Comparison of ENCODE assay signal across 19 cellular contexts in the genomic region with DNA sequence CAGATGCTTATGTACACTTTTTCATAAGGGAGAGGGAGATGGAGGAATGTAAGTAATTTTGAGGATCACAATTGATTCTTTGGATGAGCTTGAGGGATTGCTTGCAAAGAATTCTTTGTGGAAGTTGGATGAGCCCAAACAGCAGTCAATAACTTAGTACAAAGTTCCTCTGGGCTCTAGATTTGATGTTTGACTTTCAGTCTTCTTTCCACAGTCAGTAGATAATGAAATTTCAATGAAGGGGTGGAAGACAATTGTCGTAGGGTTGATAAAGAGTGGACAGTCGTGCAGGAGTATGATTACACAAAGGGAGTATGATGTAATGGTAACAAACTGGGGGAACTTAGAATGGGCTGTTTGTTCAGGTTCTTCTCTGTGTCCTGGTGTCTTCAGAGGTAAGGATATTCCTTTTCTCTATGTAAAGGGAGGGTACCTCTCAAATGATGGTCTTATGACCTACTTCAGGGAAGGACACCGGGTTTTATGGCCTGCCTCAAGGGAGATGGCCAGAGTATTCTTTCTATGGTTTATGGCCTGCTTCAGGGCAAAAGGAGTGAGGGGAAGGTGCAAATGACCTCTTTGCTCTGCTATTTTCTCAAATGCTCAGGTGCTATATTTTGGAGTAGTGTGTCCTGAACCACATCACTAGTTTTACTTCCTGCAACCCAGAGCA. TPM values are rescaled to one million over a fixed set of nuclear protein-coding genes. Genes with fewer than 3 reads are reported as not detected.
A peak's percentile ranks its signal among the peaks of the same experiment; 100 is the strongest.
DNase-seq lines count a peak whose midpoint lies in the region; ATAC-seq and TF ChIP-seq lines count a peak whose summit lies in the region.
"Had no signal": no experiment of that assay in that cellular context is flagged by ENCODE, and none has a peak within 500 bp of the region (broad histone marks: within the 10 kb centered on the region; RNA-seq: fewer than 3 reads in every experiment).

No MANE protein-coding gene starts in this region.

- peaks cover 3% of the 10 kb centered on the region for H3K27me3 Mint-ChIP-seq in T-helper 2 cell treated with Interferon-gamma antibody and Interleukin-4, amounts not matched to agents 5 μg/mL and 100 μg/mL, for 36 hours (ENCODE audit: low read depth)
- no peaks in the 10 kb centered on the region for H3K27me3 Mint-ChIP-seq in neural crest cell (ENCODE audit: low read depth)
- H3K27me3 Mint-ChIP-seq: dendritic cell treated with granulocyte-macrophage colony-stimulating factor and Interleukin-4, amounts not matched to agents 40 ng/mL and 50 ng/mL, for 4 days had no signal

- DNase-seq in T-helper 2 cell treated with Interferon-gamma antibody and Interleukin-4, amounts not matched to agents 5 μg/mL and 100 μg/mL, for 36 hours (ENCODE audit: low spot score) = no peak
- DNase-seq in T-helper 2 cell (no peak), OCI-M1 (lab: John Stamatoyannopoulos, UW) (peak; percentile 77), erythroblast (lab: John Stamatoyannopoulos, UW) (peak; percentile 64 to 83), neural crest cell (ENCODE audit: low read depth, low spot score) (no peak)
- DNase-seq: activated CD4-positive, CD25-positive, alpha-beta regulatory T cell treated with anti-CD3 and anti-CD28 coated beads, Interleukin-2, amount 50 U/mL, for 72 hours; IMR-90; MV-4-11; NCI-H1694; NCI-H2227 treated with DMSO at 0.1 percent for 48 hours; NCI-H774; ovary; right lobe of liver; SIG-M5; stimulated activated CD4-positive, alpha-beta T cell treated with anti-CD3 and anti-CD28 coated beads, Interleukin-15, amount 100 ng/mL, for 24 hours had no signal

- H3K4me1 Mint-ChIP-seq in T-helper 2 cell treated with Interferon-gamma antibody and Interleukin-4, amounts not matched to agents 5 μg/mL and 100 μg/mL, for 36 hours (ENCODE audit: low read depth) = peaks cover 23% of the 10 kb centered on the region
- peaks cover 13% of the 10 kb centered on the region for H3K4me1 Mint-ChIP-seq in neural crest cell

- no peak for TF ChIP-seq POLR2A in erythroblast (IDR thresholded peaks at IDR 0.05; ENCODE audit: low read length)

- TF ChIP-seq CTCF in neural crest cell (conservative IDR thresholded peaks at IDR 0.05) = no peak

- H3K9me3 Mint-ChIP-seq in T-helper 2 cell treated with Interferon-gamma antibody and Interleukin-4, amounts not matched to agents 5 μg/mL and 100 μg/mL, for 36 hours = no peaks in the 10 kb centered on the region
- H3K9me3 Mint-ChIP-seq in neural crest cell = no peaks in the 10 kb centered on the region
- H3K9me3 Mint-ChIP-seq: dendritic cell treated with granulocyte-macrophage colony-stimulating factor and Interleukin-4, amounts not matched to agents 40 ng/mL and 50 ng/mL, for 4 days had no signal

- peak overlapping the region; percentile 69 for H3K27ac Mint-ChIP-seq in T-helper 2 cell treated with Interferon-gamma antibody and Interleukin-4, amounts not matched to agents 5 μg/mL and 100 μg/mL, for 36 hours
- no peak overlapping the region for H3K27ac Mint-ChIP-seq in neural crest cell (ENCODE audit: unreplicated experiment)
- H3K27ac Mint-ChIP-seq: dendritic cell treated with granulocyte-macrophage colony-stimulating factor and Interleukin-4, amounts not matched to agents 40 ng/mL and 50 ng/mL, for 4 days had no signal

- peak overlapping the region; percentile 51 for H3K4me3 Mint-ChIP-seq in T-helper 2 cell treated with Interferon-gamma antibody and Interleukin-4, amounts not matched to agents 5 μg/mL and 100 μg/mL, for 36 hours
- H3K4me3 Mint-ChIP-seq in neural crest cell = peak overlapping the region; percentile 49
- H3K4me3 Mint-ChIP-seq: dendritic cell treated with granulocyte-macrophage colony-stimulating factor and Interleukin-4, amounts not matched to agents 40 ng/mL and 50 ng/mL, for 4 days had no signal

- peaks cover 3% of the 10 kb centered on the region for H3K36me3 Mint-ChIP-seq in T-helper 2 cell treated with Interferon-gamma antibody and Interleukin-4, amounts not matched to agents 5 μg/mL and 100 μg/mL, for 36 hours (ENCODE audit: low read depth)
- H3K36me3 Mint-ChIP-seq in neural crest cell (ENCODE audit: low read depth) = no peaks in the 10 kb centered on the region

- ATAC-seq in HG02973 (IDR thresholded peaks at IDR 0.05; ENCODE audit: unreplicated experiment) (no peak), GM21529 (IDR thresholded peaks at IDR 0.05; ENCODE audit: unreplicated experiment) (no peak), GM19035 (IDR thresholded peaks at IDR 0.05; ENCODE audit: unreplicated experiment) (no peak)

RNA-seq across cellular contexts. Expression of a gene that starts 1.7 kb away (rescaled TPM):
- total RNA-seq in neural crest cell = 25.9 and 30.9 TPM in 2 replicates

RNA-seq across cellular contexts. Expression of a gene that starts 30.7 kb away (rescaled TPM):
- 49.3 and 56.8 TPM in 2 replicates for total RNA-seq in neural crest cell

RNA-seq across cellular contexts. Expression of a gene that starts 31.0 kb away (rescaled TPM):
- total RNA-seq in neural crest cell = 14.0 and 15.7 TPM in 2 replicates

RNA-seq across cellular contexts. Expression of a gene that starts 49.3 kb away (rescaled TPM):
- not detected in 2 replicates for total RNA-seq in neural crest cell

Comparison
In these comparisons a context has a peak if more than half of its experiments do, and no peak if none do; other contexts are left out.
1. DNase-seq: peak in OCI-M1 (single experiment) and erythroblast (2 of 2); none in T-helper 2 cell treated with Interferon-gamma antibody and Interleukin-4, amounts not matched to agents 5 μg/mL and 100 μg/mL, for 36 hours (single experiment), T-helper 2 cell (0 of 5) and neural crest cell (single experiment).